1 cellular context compared by ENCODE assay signal in genomic region chr15:35854398-35854797, GRCh38.
TF ChIP-seq lines count a peak whose summit lies in the region.

No MANE protein-coding gene starts in this region.

TF ChIP-seq in GM23338, 12 proteins besides CTCF, POLR2A, EP300 and RAD21 (continued from another document):
- TF ChIP-seq ZNF462 (CRISPR knock-in tag; IDR thresholded peaks at IDR 0.05), result no peak
- no peak for TF ChIP-seq REST (IDR thresholded peaks at IDR 0.05; ENCODE audit: unreplicated experiment)
- TF ChIP-seq ZNF331 (CRISPR knock-in tag; IDR thresholded peaks at IDR 0.05; ENCODE audit: low read depth), result no peak
- TF ChIP-seq ETS1 (IDR thresholded peaks at IDR 0.05), result no peak
- no peak for TF ChIP-seq CREB1 (CRISPR knock-in tag; IDR thresholded peaks at IDR 0.05; ENCODE audit: low read depth)
- no peak for TF ChIP-seq EZH2 (IDR thresholded peaks at IDR 0.05; ENCODE audit: low read depth, unreplicated experiment)
- no peak for TF ChIP-seq JUNB (IDR thresholded peaks at IDR 0.05; ENCODE audit: unreplicated experiment)
- no peak for TF ChIP-seq ZNF114 (CRISPR knock-in tag; IDR thresholded peaks at IDR 0.05)
- no peak for TF ChIP-seq NANOG (IDR thresholded peaks at IDR 0.05; ENCODE audit: borderline replicate concordance)
- TF ChIP-seq STAT1 (IDR thresholded peaks at IDR 0.05; ENCODE audit: unreplicated experiment), result no peak
- no peak for TF ChIP-seq POLR2AphosphoS5 (IDR thresholded peaks at IDR 0.05; ENCODE audit: low read depth)
